Comparison of ENCODE assay signal across 2 cellular contexts in genomic region chr14:93003945-93004698, GRCh38.
A peak's percentile ranks its signal among the peaks of the same experiment; 100 is the strongest.
TF ChIP-seq lines count a peak whose summit lies in the region.

No MANE protein-coding gene starts in this region.

TF ChIP-seq in SK-N-SH, 30 proteins besides CTCF, POLR2A, EP300 and RAD21 (continued from another document):
- TF ChIP-seq RCOR1 (IDR thresholded peaks at IDR 0.05; ENCODE audit: low read length) (0 out of 2 replicates have a peak, but pooled peaks have one; percentile 14), CHD2 (IDR thresholded peaks at IDR 0.05; ENCODE audit: low read length, partially characterized antibody) (peak; percentile 33), TAF1 (IDR thresholded peaks at IDR 0.05; ENCODE audit: borderline replicate concordance, low read depth, low read length) (no peak)

TF ChIP-seq in H1, 55 proteins besides CTCF, POLR2A, EP300 and RAD21 (continued from another document):
- no peak for TF ChIP-seq RBBP5 (IDR thresholded peaks at IDR 0.05; ENCODE audit: borderline replicate concordance, low read depth, low read length)
- no peak for TF ChIP-seq SIX5 (IDR thresholded peaks at IDR 0.05; ENCODE audit: low read depth, low read length)
- TF ChIP-seq KDM5A (IDR thresholded peaks at IDR 0.05; ENCODE audit: low read length): no peak
- TF ChIP-seq POU5F1 (IDR thresholded peaks at IDR 0.05; ENCODE audit: low read depth, low read length): no peak
- no peak for TF ChIP-seq RXRA (IDR thresholded peaks at IDR 0.05; ENCODE audit: insufficient read depth, low read depth, low read length)
- TF ChIP-seq RFX5 (IDR thresholded peaks at IDR 0.05; ENCODE audit: borderline replicate concordance, low read depth, low read length): no peak
- TF ChIP-seq CHD2 (IDR thresholded peaks at IDR 0.05; ENCODE audit: low read length): no peak
- TF ChIP-seq BACH1 (IDR thresholded peaks at IDR 0.05; ENCODE audit: low read length): no peak
- TF ChIP-seq TAF1 (IDR thresholded peaks at IDR 0.05; ENCODE audit: low read depth, low read length): no peak
- TF ChIP-seq CREB1 (IDR thresholded peaks at IDR 0.05): no peak
- TF ChIP-seq HDAC2 (IDR thresholded peaks at IDR 0.05; ENCODE audit: borderline replicate concordance in 1 of 2, low read depth in 2 of 2, low read length in 2 of 2): no peak
- TF ChIP-seq CEBPB (IDR thresholded peaks at IDR 0.05; ENCODE audit: low read depth, low read length): no peak
- no peak for TF ChIP-seq KDM4A (IDR thresholded peaks at IDR 0.05; ENCODE audit: low read depth, low read length, severe bottlenecking)
